Comparison of ENCODE assay signal across 21 cellular contexts in the genomic region with DNA sequence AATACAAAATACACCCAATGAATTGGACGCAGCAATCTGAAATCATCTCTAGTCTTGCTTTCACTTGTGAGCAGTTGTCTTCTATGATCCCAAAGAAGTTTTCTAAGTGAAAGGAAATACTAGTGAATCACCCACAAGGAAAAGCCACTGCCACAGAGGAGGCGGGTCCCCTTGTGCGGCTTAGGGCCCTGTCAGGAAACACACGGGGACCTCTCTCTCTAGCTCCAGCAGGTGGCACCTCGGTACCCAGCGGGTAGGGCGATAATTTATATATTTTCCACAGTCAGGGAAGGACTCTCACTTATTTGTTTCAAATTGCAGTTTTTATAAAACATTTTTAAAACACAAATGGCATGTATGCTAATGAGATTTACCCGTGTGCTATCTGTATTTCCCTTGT.
DNase-seq lines count a peak whose midpoint lies in the region; ATAC-seq and TF ChIP-seq lines count a peak whose summit lies in the region.
"Had no signal": no experiment of that assay in that cellular context is flagged by ENCODE, and none has a peak within 500 bp of the region (broad histone marks: within the 10 kb centered on the region; RNA-seq: fewer than 3 reads in every experiment).

No MANE protein-coding gene starts in this region.

- peak; percentile 9 for TF ChIP-seq CTCF in HFF-Myc (IDR thresholded peaks at IDR 0.05; ENCODE audit: low read depth, low read length, missing control alignments)
- no peak for TF ChIP-seq CTCF in WTC11 (IDR thresholded peaks at IDR 0.05)
- TF ChIP-seq CTCF in psoas muscle (IDR thresholded peaks at IDR 0.05) = no peak

- H3K36me3 Mint-ChIP-seq in activated CD4-positive, alpha-beta T cell treated with anti-CD3 and anti-CD28 coated beads for 36 hours (ENCODE audit: low read depth) = peaks cover 70% of the 10 kb centered on the region
- H3K36me3 Mint-ChIP-seq in WTC11 = peaks cover 10% of the 10 kb centered on the region

- H3K27ac ChIP-seq in psoas muscle = no peak overlapping the region
- H3K27ac ChIP-seq: esophagus muscularis mucosa had no signal

- H3K4me3 Mint-ChIP-seq in activated CD4-positive, alpha-beta T cell treated with anti-CD3 and anti-CD28 coated beads for 36 hours = no peak overlapping the region
- no peak overlapping the region for H3K4me3 Mint-ChIP-seq in WTC11
- H3K4me3 Mint-ChIP-seq: activated naive CD4-positive, alpha-beta T cell treated with anti-CD3 and anti-CD28 coated beads, Interleukin-2, amount 50 U/mL, for 24 hours; IgD-negative memory B cell; memory B cell; nephron; T-helper 17 cell had no signal

- H3K4me3 ChIP-seq in HFF-Myc (replicated peaks; ENCODE audit: low read depth, low read length) (no peak overlapping the region), psoas muscle (no peak overlapping the region)
- H3K4me3 ChIP-seq: esophagus muscularis mucosa had no signal

- WGBS in psoas muscle, 3 donors = 92 to 96% (median 93%) methylated on average over 8 of the region's 8 CpGs

- POLR2A ChIA-PET in activated CD4-positive, alpha-beta T cell treated with anti-CD3 and anti-CD28 coated beads for 36 hours (lab: Charles Lee) = no interaction called here
- POLR2A ChIA-PET in WTC11 (lab: Charles Lee) = no interaction called here

- intact Hi-C loops in activated CD4-positive, alpha-beta T cell treated with anti-CD3 and anti-CD28 coated beads for 36 hours (cut with DNase I, micrococcal nuclease) = no loop called here
- intact Hi-C loops in psoas muscle (cut with DNase I) = no loop called here

- H3K9me3 ChIP-seq in psoas muscle = no peaks in the 10 kb centered on the region
- H3K9me3 ChIP-seq: esophagus muscularis mucosa had no signal

- CTCF ChIA-PET in activated CD4-positive, alpha-beta T cell treated with anti-CD3 and anti-CD28 coated beads for 36 hours (lab: Charles Lee) = no interaction called here
- CTCF ChIA-PET in WTC11 (lab: Charles Lee) = interaction anchor here (0.6 to 2.9 kb wide), 6 partner anchors 11 to 267 kb away, joined by 3 to 11 read pairs (median 7); no protein-coding TSS in a partner anchor

- no peaks in the 10 kb centered on the region for H3K27me3 Mint-ChIP-seq in activated CD4-positive, alpha-beta T cell treated with anti-CD3 and anti-CD28 coated beads for 36 hours
- H3K27me3 Mint-ChIP-seq in WTC11 (ENCODE audit: low read depth) = no peaks in the 10 kb centered on the region
- H3K27me3 Mint-ChIP-seq: activated naive CD4-positive, alpha-beta T cell treated with anti-CD3 and anti-CD28 coated beads, Interleukin-2, amount 50 U/mL, for 24 hours; IgD-negative memory B cell; memory B cell; T-helper 17 cell had no signal

- ATAC-seq in activated CD4-positive, alpha-beta T cell treated with anti-CD3 and anti-CD28 coated beads for 36 hours = no peak
- ATAC-seq in WTC11 = peak; percentile 75
- peak in 3 of 4 donors; percentile 52 to 66 (median 56) for ATAC-seq in psoas muscle
- no peak for ATAC-seq in GM21529 (IDR thresholded peaks at IDR 0.05; ENCODE audit: unreplicated experiment)
- ATAC-seq in HG03457 (IDR thresholded peaks at IDR 0.05; ENCODE audit: unreplicated experiment) = no peak
- ATAC-seq: stimulated activated naive CD8-positive, alpha-beta T cell treated with anti-CD3 and anti-CD28 coated beads, Interleukin-15, Interleukin-2, amounts not matched to agents 100 U/mL and 50 U/mL, for 24 hours; T-helper 17 cell had no signal

- H3K9me3 Mint-ChIP-seq in activated CD4-positive, alpha-beta T cell treated with anti-CD3 and anti-CD28 coated beads for 36 hours (ENCODE audit: low read depth) = no peaks in the 10 kb centered on the region
- H3K9me3 Mint-ChIP-seq in WTC11 = peaks cover 4% of the 10 kb centered on the region
- H3K9me3 Mint-ChIP-seq: activated naive CD4-positive, alpha-beta T cell treated with anti-CD3 and anti-CD28 coated beads, Interleukin-2, amount 50 U/mL, for 24 hours; memory B cell had no signal

- peaks cover 6% of the 10 kb centered on the region for H3K4me1 Mint-ChIP-seq in activated CD4-positive, alpha-beta T cell treated with anti-CD3 and anti-CD28 coated beads for 36 hours
- H3K4me1 Mint-ChIP-seq in WTC11 = peaks cover 17% of the 10 kb centered on the region
- H3K4me1 Mint-ChIP-seq: activated naive CD4-positive, alpha-beta T cell treated with anti-CD3 and anti-CD28 coated beads, Interleukin-2, amount 50 U/mL, for 24 hours had no signal

- H3K27me3 ChIP-seq in psoas muscle (ENCODE audit: insufficient read depth in 3 of 3, low read length in 2 of 3) = no peaks in the 10 kb centered on the region
- H3K27me3 ChIP-seq: esophagus muscularis mucosa had no signal

- H3K36me3 ChIP-seq in psoas muscle (ENCODE audit: insufficient read depth in 1 of 2, low read depth in 1 of 2) = peaks cover 0 to 4% of the 10 kb centered on the region in 2 donors

- peaks cover 17% of the 10 kb centered on the region for H3K4me1 ChIP-seq in psoas muscle
- H3K4me1 ChIP-seq: esophagus muscularis mucosa had no signal

- DNase-seq in activated CD4-positive, alpha-beta T cell treated with anti-CD3 and anti-CD28 coated beads for 36 hours = peak; percentile 12
- DNase-seq in activated CD4-positive, alpha-beta T cell treated with anti-CD3 and anti-CD28 coated beads, Interleukin-2, amount 50 U/mL, for 1 hour = no peak
- DNase-seq in HFF-Myc (ENCODE audit: extremely low read depth, low read depth) (no peak), WTC11 (ENCODE audit: low spot score) (peak; percentile 29), psoas muscle (no peak), UCSD-AML1 (lab: John Stamatoyannopoulos, UW; ENCODE audit: unreplicated experiment) (no peak)
- DNase-seq: activated CD4-positive, CD25-positive, alpha-beta regulatory T cell treated with anti-CD3 and anti-CD28 coated beads, Interleukin-2, amount 50 U/mL, for 72 hours; activated CD8-positive, alpha-beta memory T cell treated with anti-CD3 and anti-CD28 coated beads, Interleukin-2, amount 50 U/mL, for 4 hours; dermis blood vessel endothelial cell; NCI-H1105 treated with DMSO at 0.1 percent for 48 hours; NK-92 treated with Interleukin-12 subunit alpha and Interleukin-12 subunit beta, amount 100 ng/mL, for 24 hours; Right ventricle myocardium superior; stimulated activated naive CD8-positive, alpha-beta T cell treated with anti-CD3 and anti-CD28 coated beads, Interleukin-15, Interleukin-2, amounts not matched to agents 100 U/mL and 50 U/mL, for 24 hours; T-helper 17 cell had no signal

- no peak overlapping the region for H3K27ac Mint-ChIP-seq in activated CD4-positive, alpha-beta T cell treated with anti-CD3 and anti-CD28 coated beads for 36 hours
- H3K27ac Mint-ChIP-seq in WTC11 = no peak overlapping the region
- H3K27ac Mint-ChIP-seq: activated naive CD4-positive, alpha-beta T cell treated with anti-CD3 and anti-CD28 coated beads, Interleukin-2, amount 50 U/mL, for 24 hours; T-helper 17 cell had no signal

TF ChIP-seq in WTC11, 78 proteins besides CTCF, POLR2A, EP300 and RAD21 (continues in another document):
- no peak for TF ChIP-seq TEAD1 (CRISPR knock-in tag; IDR thresholded peaks at IDR 0.05)
- no peak for TF ChIP-seq IRF1 (CRISPR knock-in tag; IDR thresholded peaks at IDR 0.05)
- no peak for TF ChIP-seq ZNF423 (CRISPR knock-in tag; IDR thresholded peaks at IDR 0.05)
- TF ChIP-seq, protein P1, sequence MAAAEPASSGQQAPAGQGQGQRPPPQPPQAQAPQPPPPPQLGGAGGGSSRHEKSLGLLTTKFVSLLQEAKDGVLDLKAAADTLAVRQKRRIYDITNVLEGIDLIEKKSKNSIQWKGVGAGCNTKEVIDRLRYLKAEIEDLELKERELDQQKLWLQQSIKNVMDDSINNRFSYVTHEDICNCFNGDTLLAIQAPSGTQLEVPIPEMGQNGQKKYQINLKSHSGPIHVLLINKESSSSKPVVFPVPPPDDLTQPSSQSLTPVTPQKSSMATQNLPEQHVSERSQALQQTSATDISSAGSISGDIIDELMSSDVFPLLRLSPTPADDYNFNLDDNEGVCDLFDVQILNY (CRISPR knock-in tag; IDR thresholded peaks at IDR 0.05) = no peak
- TF ChIP-seq TEAD4 (CRISPR knock-in tag; IDR thresholded peaks at IDR 0.05) = no peak
- no peak for TF ChIP-seq ATF6 (CRISPR knock-in tag; IDR thresholded peaks at IDR 0.05)
- no peak for TF ChIP-seq ERG (CRISPR knock-in tag; IDR thresholded peaks at IDR 0.05)
- no peak for TF ChIP-seq CREM (CRISPR knock-in tag; IDR thresholded peaks at IDR 0.05)
- TF ChIP-seq SMAD3 (CRISPR knock-in tag; IDR thresholded peaks at IDR 0.05; ENCODE audit: borderline replicate concordance) = no peak
- TF ChIP-seq FOXJ3 (CRISPR knock-in tag; IDR thresholded peaks at IDR 0.05; ENCODE audit: borderline replicate concordance) = no peak
- no peak for TF ChIP-seq TCF7 (CRISPR knock-in tag; IDR thresholded peaks at IDR 0.05; ENCODE audit: low read depth)

Comparison
In these comparisons a context has a peak if more than half of its experiments do, and no peak if none do; other contexts are left out.
1. DNase-seq: peak in activated CD4-positive, alpha-beta T cell treated with anti-CD3 and anti-CD28 coated beads for 36 hours (single experiment) and WTC11 (single experiment); none in activated CD4-positive, alpha-beta T cell treated with anti-CD3 and anti-CD28 coated beads, Interleukin-2, amount 50 U/mL, for 1 hour (single experiment), HFF-Myc (single experiment), psoas muscle (0 of 2) and UCSD-AML1 (single experiment).
2. ATAC-seq: peak in WTC11 (single experiment) and psoas muscle (3 of 4); none in activated CD4-positive, alpha-beta T cell treated with anti-CD3 and anti-CD28 coated beads for 36 hours (single experiment), GM21529 (single experiment) and HG03457 (single experiment).